In the genomic region with DNA sequence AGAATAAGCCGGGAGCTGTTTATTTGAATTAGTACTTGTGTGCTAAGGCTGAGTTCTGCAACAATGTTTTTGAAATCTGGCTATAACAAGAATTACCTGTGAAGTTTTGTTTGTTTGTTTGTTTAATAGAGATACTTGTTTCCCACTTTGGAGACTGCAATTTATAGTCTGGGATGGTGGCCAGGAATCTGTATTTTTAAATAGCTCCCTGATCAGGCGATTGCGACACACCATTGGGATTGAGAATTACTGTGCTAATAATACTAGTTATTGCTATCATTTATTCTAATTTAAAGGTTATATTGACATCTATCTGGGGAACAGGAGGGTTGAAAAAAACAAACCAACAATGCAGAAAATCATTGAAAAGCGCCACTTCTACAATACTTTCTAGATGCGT, we compare ENCODE assay signal across 1 cellular context.
TF ChIP-seq lines count a peak whose summit lies in the region.

No MANE protein-coding gene starts in this region.

TF ChIP-seq in HepG2, 621 proteins besides CTCF, POLR2A, EP300 and RAD21:
- TF ChIP-seq, protein P1, sequence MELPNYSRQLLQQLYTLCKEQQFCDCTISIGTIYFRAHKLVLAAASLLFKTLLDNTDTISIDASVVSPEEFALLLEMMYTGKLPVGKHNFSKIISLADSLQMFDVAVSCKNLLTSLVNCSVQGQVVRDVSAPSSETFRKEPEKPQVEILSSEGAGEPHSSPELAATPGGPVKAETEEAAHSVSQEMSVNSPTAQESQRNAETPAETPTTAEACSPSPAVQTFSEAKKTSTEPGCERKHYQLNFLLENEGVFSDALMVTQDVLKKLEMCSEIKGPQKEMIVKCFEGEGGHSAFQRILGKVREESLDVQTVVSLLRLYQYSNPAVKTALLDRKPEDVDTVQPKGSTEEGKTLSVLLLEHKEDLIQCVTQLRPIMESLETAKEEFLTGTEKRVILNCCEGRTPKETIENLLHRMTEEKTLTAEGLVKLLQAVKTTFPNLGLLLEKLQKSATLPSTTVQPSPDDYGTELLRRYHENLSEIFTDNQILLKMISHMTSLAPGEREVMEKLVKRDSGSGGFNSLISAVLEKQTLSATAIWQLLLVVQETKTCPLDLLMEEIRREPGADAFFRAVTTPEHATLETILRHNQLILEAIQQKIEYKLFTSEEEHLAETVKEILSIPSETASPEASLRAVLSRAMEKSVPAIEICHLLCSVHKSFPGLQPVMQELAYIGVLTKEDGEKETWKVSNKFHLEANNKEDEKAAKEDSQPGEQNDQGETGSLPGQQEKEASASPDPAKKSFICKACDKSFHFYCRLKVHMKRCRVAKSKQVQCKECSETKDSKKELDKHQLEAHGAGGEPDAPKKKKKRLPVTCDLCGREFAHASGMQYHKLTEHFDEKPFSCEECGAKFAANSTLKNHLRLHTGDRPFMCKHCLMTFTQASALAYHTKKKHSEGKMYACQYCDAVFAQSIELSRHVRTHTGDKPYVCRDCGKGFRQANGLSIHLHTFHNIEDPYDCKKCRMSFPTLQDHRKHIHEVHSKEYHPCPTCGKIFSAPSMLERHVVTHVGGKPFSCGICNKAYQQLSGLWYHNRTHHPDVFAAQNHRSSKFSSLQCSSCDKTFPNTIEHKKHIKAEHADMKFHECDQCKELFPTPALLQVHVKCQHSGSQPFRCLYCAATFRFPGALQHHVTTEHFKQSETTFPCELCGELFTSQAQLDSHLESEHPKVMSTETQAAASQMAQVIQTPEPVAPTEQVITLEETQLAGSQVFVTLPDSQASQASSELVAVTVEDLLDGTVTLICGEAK (IDR thresholded peaks at IDR 0.05) = no peak
- TF ChIP-seq, protein P1 (CRISPR knock-in tag; IDR thresholded peaks at IDR 0.05) = no peak
- peak; percentile 57; the same call in 1 of the 2 replicates for TF ChIP-seq CEBPB (IDR thresholded peaks at IDR 0.05; ENCODE audit: borderline replicate concordance, low read depth, low read length)
